Comparison of ENCODE assay signal across 8 cellular contexts in genomic region chr4:112234952-112235609, GRCh38. TPM values are rescaled to one million over a fixed set of nuclear protein-coding genes. Genes with fewer than 3 reads are reported as not detected.
A peak's percentile ranks its signal among the peaks of the same experiment; 100 is the strongest.
DNase-seq lines count a peak whose midpoint lies in the region; ATAC-seq and TF ChIP-seq lines count a peak whose summit lies in the region.

No MANE protein-coding gene starts in this region.

- H3K36me3 ChIP-seq in SU-DHL-6 (ENCODE audit: low read length) (no peaks in the 10 kb centered on the region), mammary epithelial cell (ENCODE audit: insufficient read depth, low read length) (no peaks in the 10 kb centered on the region)

- peak overlapping the region; percentile 1 for H3K4me2 ChIP-seq in SU-DHL-6 (ENCODE audit: low read depth, low read length, poor library complexity, severe bottlenecking)
- H3K4me2 ChIP-seq in mammary epithelial cell (ENCODE audit: insufficient read depth, low read depth, low read length): peak overlapping the region; percentile 26

- dilution Hi-C loops in mammary epithelial cell (cut with HindIII; ENCODE audit: low sequenced_read_pairs): no loop called here

- peak; percentile 1 to 66 (median 41) for DNase-seq in NCI-H1417 (lab: John Stamatoyannopoulos, UW)
- no peak for DNase-seq in NCI-H1417 treated with DMSO at 0.1 percent for 48 hours (lab: John Stamatoyannopoulos, UW)
- DNase-seq in LNCaP clone FGC (ENCODE audit: low read depth): no peak
- DNase-seq in mammary epithelial cell: peak; percentile 75
- DNase-seq in islet precursor cell: peak; percentile 76
- peak in 2 of 3 experiments; percentile 24 to 31 for DNase-seq in stimulated activated CD4-positive, alpha-beta T cell treated with anti-CD3 and anti-CD28 coated beads, TNF-alpha, amount 100 ng/mL, for 24 hours (ENCODE audit: low read depth in 3 of 3)

- H3K9ac ChIP-seq in SU-DHL-6 (ENCODE audit: low read length): no peak overlapping the region
- no peak overlapping the region for H3K9ac ChIP-seq in mammary epithelial cell (ENCODE audit: insufficient read depth, low read length)

- 0 out of 2 replicates have a peak, but pooled peaks cover 4% of the 10 kb centered on the region for H3F3A ChIP-seq in SU-DHL-6 (ENCODE audit: insufficient read depth)

- H3K4me3 ChIP-seq in LNCaP clone FGC (ENCODE audit: low read depth, low read length) (no peak overlapping the region), SU-DHL-6 (ENCODE audit: insufficient read depth, low read length, poor library complexity, severe bottlenecking) (no peak overlapping the region), mammary epithelial cell (replicated peaks in 1 of 3; ENCODE audit: insufficient read depth in 1 of 3, low read depth in 2 of 3, low read length in 3 of 3) (no peak overlapping the region)

- in situ Hi-C loops in mammary epithelial cell (cut with MboI; ENCODE audit: low sequenced_read_pairs in 2 of 2): loop anchor here (5.0 to 10.0 kb wide), 2 partner anchors 130 to 133 kb away; no protein-coding TSS in a partner anchor

- H3K79me2 ChIP-seq in SU-DHL-6 (ENCODE audit: insufficient read depth, low read length) (peaks cover 10% of the 10 kb centered on the region; the same call in 1 of the 2 replicates), mammary epithelial cell (ENCODE audit: insufficient read depth, low read length) (peaks cover 72% of the 10 kb centered on the region)

- H4K20me1 ChIP-seq in SU-DHL-6 (ENCODE audit: low read depth, low read length) (no peaks in the 10 kb centered on the region), mammary epithelial cell (ENCODE audit: insufficient read depth, low read length) (no peaks in the 10 kb centered on the region)

- intact Hi-C loops in mammary epithelial cell (cut with micrococcal nuclease): loop anchor here (1.0 to 10.0 kb wide), 4 partner anchors 21 to 290 kb away; no protein-coding TSS in a partner anchor

- CTCF ChIA-PET in mammary epithelial cell (lab: Charles Lee; ENCODE audit: low non-redundant PET): no interaction called here

- H3K27me3 ChIP-seq in SU-DHL-6 (ENCODE audit: low read length): no peaks in the 10 kb centered on the region
- no peaks in the 10 kb centered on the region for H3K27me3 ChIP-seq in mammary epithelial cell (ENCODE audit: insufficient read depth, low read length)

- peaks cover 3% of the 10 kb centered on the region for H3K4me1 ChIP-seq in mammary epithelial cell (ENCODE audit: insufficient read depth, low read length)

- 33% methylated on average over 3 of the region's 3 CpGs for WGBS in mammary epithelial cell (ENCODE audit: low coverage, missing lambda C conversion rate)

- no peak for ATAC-seq in GM18520 (IDR thresholded peaks at IDR 0.05; ENCODE audit: unreplicated experiment)

- no peak overlapping the region for H3K27ac ChIP-seq in SU-DHL-6 (ENCODE audit: low read depth, low read length)
- H3K27ac ChIP-seq in mammary epithelial cell (ENCODE audit: insufficient read depth, low read depth, low read length): no peak overlapping the region

- H3K9me2 ChIP-seq in SU-DHL-6 (replicated peaks; ENCODE audit: insufficient read depth, low read length): no peaks in the 10 kb centered on the region

- BruUV-seq in mammary epithelial cell (replicated peaks; lab: Mats Ljungman, UMichigan): no TSS peak

- TF ChIP-seq CTCF in LNCaP clone FGC (IDR thresholded peaks at IDR 0.05; ENCODE audit: control insufficient read depth, extremely low read depth, insufficient read depth) (peak; percentile 67), SU-DHL-6 (IDR thresholded peaks at IDR 0.05; ENCODE audit: insufficient read depth, low read length, poor library complexity, severe bottlenecking) (peak; percentile 55), mammary epithelial cell (conservative IDR thresholded peaks at IDR 0.05 in 1 of 2, IDR thresholded peaks at IDR 0.05 in 1 of 2; ENCODE audit: extremely low read depth in 1 of 2, insufficient read depth in 1 of 2, low read depth in 1 of 2, low read length in 2 of 2) (peak; percentile 78 to 79)

- H3K9me3 ChIP-seq in SU-DHL-6 (ENCODE audit: insufficient read depth, low read length): no peaks in the 10 kb centered on the region
- no peaks in the 10 kb centered on the region for H3K9me3 ChIP-seq in mammary epithelial cell (replicated peaks; ENCODE audit: insufficient read depth, low read length)

- H2AFZ ChIP-seq in SU-DHL-6 (ENCODE audit: low read depth, low read length, severe bottlenecking) (no peak overlapping the region), mammary epithelial cell (ENCODE audit: low read depth, low read length) (no peak overlapping the region)

RNA-seq across cellular contexts. Expression of gene AP1AR, which starts 3.5 kb away (rescaled TPM):
- total RNA-seq in mammary epithelial cell: 10 to 100 TPM; 24.6 to 27.3 TPM
- 6.7 TPM for polyA plus RNA-seq in mammary epithelial cell
- polyA minus RNA-seq in mammary epithelial cell: 3.7 TPM

RNA-seq across cellular contexts. Expression of gene TIFA, which starts 50.6 kb away (rescaled TPM):
- total RNA-seq in mammary epithelial cell: 10 to 100 TPM in 1 of 2 donors, 1 to 10 TPM in 1; 4.3 to 10.1 TPM
- 5.5 TPM for polyA plus RNA-seq in mammary epithelial cell
- 5.5 TPM for polyA minus RNA-seq in mammary epithelial cell

Comparison
In these comparisons a context has a peak if more than half of its experiments do, and no peak if none do; other contexts are left out.
1. DNase-seq: peak in NCI-H1417 (3 of 3), mammary epithelial cell (single experiment), islet precursor cell (single experiment) and stimulated activated CD4-positive, alpha-beta T cell treated with anti-CD3 and anti-CD28 coated beads, TNF-alpha, amount 100 ng/mL, for 24 hours (2 of 3); none in NCI-H1417 treated with DMSO at 0.1 percent for 48 hours (single experiment) and LNCaP clone FGC (single experiment).
2. Peak in every context shown above with its lines, with median percentiles within 50 percentile points of each other: CTCF ChIP-seq.